Comparison of ENCODE assay signal across 12 cellular contexts in the genomic region with DNA sequence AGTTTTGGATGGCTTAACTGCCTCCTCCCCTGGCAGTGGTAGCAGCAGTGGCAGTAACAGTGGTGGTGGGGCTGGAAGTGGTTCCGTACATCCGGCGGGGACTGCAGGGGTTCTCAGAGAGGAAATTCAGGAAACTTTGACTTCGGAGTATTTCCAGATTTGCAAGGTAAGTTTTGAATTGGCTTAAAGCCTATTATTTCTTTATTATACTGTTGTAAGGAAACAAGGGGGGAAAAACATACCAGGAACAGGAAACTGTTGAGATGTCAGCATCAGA. TPM values are rescaled to one million over a fixed set of nuclear protein-coding genes. Genes with fewer than 3 reads are reported as not detected.
A peak's percentile ranks its signal among the peaks of the same experiment; 100 is the strongest.
DNase-seq lines count a peak whose midpoint lies in the region; ATAC-seq and TF ChIP-seq lines count a peak whose summit lies in the region.
"Had no signal": no experiment of that assay in that cellular context is flagged by ENCODE, and none has a peak within 500 bp of the region (broad histone marks: within the 10 kb centered on the region; RNA-seq: fewer than 3 reads in every experiment).

No MANE protein-coding gene starts in this region.

- TF ChIP-seq POLR2A in esophagus muscularis mucosa (IDR thresholded peaks at IDR 0.05; ENCODE audit: low read depth) = no peak

- H3K4me1 ChIP-seq in esophagus muscularis mucosa = peaks cover 6 to 27% (median 24%) of the 10 kb centered on the region in 4 donors
- no peaks in the 10 kb centered on the region for H3K4me1 ChIP-seq in stomach smooth muscle (ENCODE audit: control insufficient read depth, insufficient read depth, low read length)
- peaks cover 9% of the 10 kb centered on the region for H3K4me1 ChIP-seq in upper lobe of right lung
- H3K4me1 ChIP-seq: colonic mucosa had no signal

- no peak overlapping the region for H3K27ac Mint-ChIP-seq in osteocyte (ENCODE audit: unreplicated experiment)
- no peak overlapping the region for H3K27ac Mint-ChIP-seq in activated T-helper 1 cell treated with anti-CD3 and anti-CD28 coated beads, Interleukin-12 subunit alpha, Interleukin-12 subunit beta, Interleukin-2, Interleukin-4 antibody, amounts not matched to agents 30 ng/mL and 10 ng/mL and 1 ng/mL, durations not matched to agents 14 hours and 24 hours and 36 hours

- H3K9me3 Mint-ChIP-seq in osteocyte (ENCODE audit: unreplicated experiment) = no peaks in the 10 kb centered on the region
- no peaks in the 10 kb centered on the region for H3K9me3 Mint-ChIP-seq in activated T-helper 1 cell treated with anti-CD3 and anti-CD28 coated beads, Interleukin-12 subunit alpha, Interleukin-12 subunit beta, Interleukin-2, Interleukin-4 antibody, amounts not matched to agents 30 ng/mL and 10 ng/mL and 1 ng/mL, durations not matched to agents 14 hours and 24 hours and 36 hours

- intact Hi-C loops in esophagus muscularis mucosa (cut with DNase I) = no loop called here
- intact Hi-C loops in upper lobe of right lung (cut with DNase I) = no loop called here
- intact Hi-C loops in activated T-helper 1 cell treated with anti-CD3 and anti-CD28 coated beads, Interleukin-12 subunit alpha, Interleukin-12 subunit beta, Interleukin-2, Interleukin-4 antibody, amounts not matched to agents 30 ng/mL and 10 ng/mL and 1 ng/mL, durations not matched to agents 14 hours and 24 hours and 36 hours (cut with micrococcal nuclease) = no loop called here

- TF ChIP-seq CTCF in esophagus muscularis mucosa (IDR thresholded peaks at IDR 0.05) (no peak), osteocyte (IDR thresholded peaks at IDR 0.05) (no peak), upper lobe of right lung (IDR thresholded peaks at IDR 0.05) (no peak)

- H3K4me3 ChIP-seq in esophagus muscularis mucosa (peak overlapping the region; percentile 58 to 68 (median 60)), stomach smooth muscle (ENCODE audit: low read length in 2 of 2) (peak overlapping the region; percentile 57 to 73), upper lobe of right lung (no peak overlapping the region)

- TF ChIP-seq EP300 in esophagus muscularis mucosa (IDR thresholded peaks at IDR 0.05) = no peak

- H3K36me3 Mint-ChIP-seq in osteocyte (ENCODE audit: unreplicated experiment) = peaks cover 2% of the 10 kb centered on the region
- no peaks in the 10 kb centered on the region for H3K36me3 Mint-ChIP-seq in activated T-helper 1 cell treated with anti-CD3 and anti-CD28 coated beads, Interleukin-12 subunit alpha, Interleukin-12 subunit beta, Interleukin-2, Interleukin-4 antibody, amounts not matched to agents 30 ng/mL and 10 ng/mL and 1 ng/mL, durations not matched to agents 14 hours and 24 hours and 36 hours (ENCODE audit: low read depth)

- H3K4me3 Mint-ChIP-seq in osteocyte (ENCODE audit: unreplicated experiment) = no peak overlapping the region
- H3K4me3 Mint-ChIP-seq in activated T-helper 1 cell treated with anti-CD3 and anti-CD28 coated beads, Interleukin-12 subunit alpha, Interleukin-12 subunit beta, Interleukin-2, Interleukin-4 antibody, amounts not matched to agents 30 ng/mL and 10 ng/mL and 1 ng/mL, durations not matched to agents 14 hours and 24 hours and 36 hours = no peak overlapping the region

- H3K9me3 ChIP-seq in esophagus muscularis mucosa (no peaks in the 10 kb centered on the region), stomach smooth muscle (ENCODE audit: control insufficient read depth in 2 of 2, low read length in 2 of 2) (no peaks in the 10 kb centered on the region), upper lobe of right lung (no peaks in the 10 kb centered on the region)
- H3K9me3 ChIP-seq: colonic mucosa had no signal

- H3K9ac ChIP-seq in stomach smooth muscle (ENCODE audit: low read length in 2 of 2) = no peak overlapping the region

- peaks cover 13% of the 10 kb centered on the region for H3K4me1 Mint-ChIP-seq in osteocyte (ENCODE audit: unreplicated experiment)
- peaks cover 5% of the 10 kb centered on the region for H3K4me1 Mint-ChIP-seq in activated T-helper 1 cell treated with anti-CD3 and anti-CD28 coated beads, Interleukin-12 subunit alpha, Interleukin-12 subunit beta, Interleukin-2, Interleukin-4 antibody, amounts not matched to agents 30 ng/mL and 10 ng/mL and 1 ng/mL, durations not matched to agents 14 hours and 24 hours and 36 hours (ENCODE audit: low read depth)

- peaks cover 0 to 41% (median 0%) of the 10 kb centered on the region in 4 donors for H3K27me3 ChIP-seq in esophagus muscularis mucosa
- peaks cover 0 to 24% of the 10 kb centered on the region in 2 donors for H3K27me3 ChIP-seq in stomach smooth muscle (ENCODE audit: control insufficient read depth in 1 of 2, insufficient read depth in 2 of 2, low read length in 2 of 2)
- peaks cover 59% of the 10 kb centered on the region for H3K27me3 ChIP-seq in upper lobe of right lung

- H3K27me3 Mint-ChIP-seq in osteocyte (ENCODE audit: unreplicated experiment) = peaks cover 65% of the 10 kb centered on the region
- peaks cover 41% of the 10 kb centered on the region for H3K27me3 Mint-ChIP-seq in activated T-helper 1 cell treated with anti-CD3 and anti-CD28 coated beads, Interleukin-12 subunit alpha, Interleukin-12 subunit beta, Interleukin-2, Interleukin-4 antibody, amounts not matched to agents 30 ng/mL and 10 ng/mL and 1 ng/mL, durations not matched to agents 14 hours and 24 hours and 36 hours (ENCODE audit: insufficient read depth)

- DNase-seq in activated CD4-positive, alpha-beta T cell treated with anti-CD3 and anti-CD28 coated beads for 48 hours = peak; percentile 2
- no peak for DNase-seq in activated CD4-positive, alpha-beta T cell treated with anti-CD3 and anti-CD28 coated beads for 1 hour
- DNase-seq in NCI-H69 (lab: John Stamatoyannopoulos, UW) (peak; percentile 57), esophagus muscularis mucosa (ENCODE audit: extremely low spot score) (no peak), osteocyte (ENCODE audit: extremely low spot score, unreplicated experiment) (no peak), upper lobe of right lung (no peak)
- no peak for DNase-seq in activated T-helper 1 cell treated with anti-CD3 and anti-CD28 coated beads, Interleukin-12 subunit alpha, Interleukin-12 subunit beta, Interleukin-2, Interleukin-4 antibody, amounts not matched to agents 30 ng/mL and 10 ng/mL and 1 ng/mL, durations not matched to agents 14 hours and 24 hours and 36 hours (ENCODE audit: low spot score)
- DNase-seq: colonic mucosa, heart right ventricle, NCI-H1694 had no signal

- WGBS in esophagus muscularis mucosa = 10% methylated on average over 4 of the region's 4 CpGs

- no peak for ATAC-seq in upper lobe of right lung
- ATAC-seq: heart right ventricle had no signal

- no peaks in the 10 kb centered on the region for H3K36me3 ChIP-seq in esophagus muscularis mucosa
- no peaks in the 10 kb centered on the region for H3K36me3 ChIP-seq in stomach smooth muscle (ENCODE audit: control insufficient read depth in 2 of 2, insufficient read depth in 2 of 2, low read length in 2 of 2)
- H3K36me3 ChIP-seq in upper lobe of right lung = no peaks in the 10 kb centered on the region
- H3K36me3 ChIP-seq: colonic mucosa, heart right ventricle had no signal

- H3K27ac ChIP-seq in esophagus muscularis mucosa (replicated peaks in 1 of 4) = no peak overlapping the region
- no peak overlapping the region for H3K27ac ChIP-seq in stomach smooth muscle (ENCODE audit: low read length)
- no peak overlapping the region for H3K27ac ChIP-seq in upper lobe of right lung
- H3K27ac ChIP-seq: colonic mucosa, heart right ventricle, SK-N-MC had no signal

RNA-seq across cellular contexts. Expression of gene STXBP5L, which starts 1.5 kb away (rescaled TPM):
- under 1 TPM; 0.29 to 0.99 (median 0.56) TPM for total RNA-seq in esophagus muscularis mucosa
- not detected in 2 replicates for total RNA-seq in osteocyte
- total RNA-seq in upper lobe of right lung = not detected
- total RNA-seq in activated T-helper 1 cell treated with anti-CD3 and anti-CD28 coated beads, Interleukin-12 subunit alpha, Interleukin-12 subunit beta, Interleukin-2, Interleukin-4 antibody, amounts not matched to agents 30 ng/mL and 10 ng/mL and 1 ng/mL, durations not matched to agents 14 hours and 24 hours and 36 hours = not detected in 2 replicates
- total RNA-seq: heart right ventricle had no signal

Comparison
In these comparisons a context has a peak if more than half of its experiments do, and no peak if none do; other contexts are left out.
1. DNase-seq: peak in activated CD4-positive, alpha-beta T cell treated with anti-CD3 and anti-CD28 coated beads for 48 hours (single experiment) and NCI-H69 (single experiment); none in activated CD4-positive, alpha-beta T cell treated with anti-CD3 and anti-CD28 coated beads for 1 hour (single experiment), esophagus muscularis mucosa (single experiment), osteocyte (single experiment), upper lobe of right lung (single experiment) and activated T-helper 1 cell treated with anti-CD3 and anti-CD28 coated beads, Interleukin-12 subunit alpha, Interleukin-12 subunit beta, Interleukin-2, Interleukin-4 antibody, amounts not matched to agents 30 ng/mL and 10 ng/mL and 1 ng/mL, durations not matched to agents 14 hours and 24 hours and 36 hours (single experiment).